22 cellular contexts compared by ENCODE assay signal in the genomic region with DNA sequence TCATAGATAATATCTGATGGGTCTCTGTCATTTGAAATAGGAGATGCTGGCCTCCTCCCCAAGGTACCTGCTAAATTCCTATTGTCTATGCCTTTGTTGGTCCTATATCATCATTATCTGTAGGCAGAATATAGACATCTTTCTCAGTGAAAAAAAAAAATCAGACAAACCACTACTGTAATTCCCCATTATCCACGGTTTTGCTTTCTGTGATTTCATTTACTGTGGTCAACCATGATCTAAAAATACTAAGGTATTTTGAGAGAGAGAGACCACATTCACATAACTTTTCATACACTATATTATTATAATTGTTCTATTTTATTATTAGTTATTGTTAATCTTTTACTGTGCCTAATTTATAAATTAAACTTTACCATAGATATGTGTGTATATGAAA.
"Had no signal": no experiment of that assay in that cellular context is flagged by ENCODE, and none has a peak within 500 bp of the region (broad histone marks: within the 10 kb centered on the region; RNA-seq: fewer than 3 reads in every experiment).

No MANE protein-coding gene starts in this region.

- ATAC-seq: gastrocnemius medialis; left lung; naive thymus-derived CD8-positive, alpha-beta T cell; sciatic nerve; stimulated activated memory B cell treated with anti-CD40 and anti-IgM and Interleukin-4, amounts not matched to agents 10 μg/mL and 1 μg/mL and 100 μg/mL, for 72 hours had no signal

- FAIRE-seq: keratinocyte, urothelium cell line had no signal

- H3K4me1 ChIP-seq: gastrocnemius medialis, left lung, prostate gland, right atrium auricular region, spleen, upper lobe of left lung had no signal

- DNase-seq: dermis blood vessel endothelial cell; effector memory CD4-positive, alpha-beta T cell; gastrocnemius medialis; head of caudate nucleus; left lung; mesendoderm; midbrain; naive thymus-derived CD8-positive, alpha-beta T cell; nephron progenitor cell; nucleus accumbens; spleen; stimulated activated CD4-positive, alpha-beta T cell treated with anti-CD3 and anti-CD28 coated beads, Interleukin-4, amount 100 ng/mL, for 4 hours; upper lobe of left lung had no signal

- H3K9me3 ChIP-seq: gastrocnemius medialis, left lung, prostate gland, right atrium auricular region, spleen, thoracic aorta, tibial nerve, upper lobe of left lung had no signal

- H3K36me3 ChIP-seq: left lung, prostate gland, right atrium auricular region, thoracic aorta, tibial nerve had no signal

- H3K27me3 ChIP-seq: gastrocnemius medialis, left lung, right atrium auricular region, spleen, tibial nerve, upper lobe of left lung had no signal

- H3K4me3 ChIP-seq: coronary artery, gastrocnemius medialis, left lung, prostate gland, right atrium auricular region, spleen, thoracic aorta, tibial nerve, upper lobe of left lung had no signal

- H3K27ac ChIP-seq: coronary artery, gastrocnemius medialis, left lung, prostate gland, right atrium auricular region, spleen, thoracic aorta, tibial nerve, upper lobe of left lung had no signal
